Comparison of ENCODE assay signal across 28 cellular contexts in genomic region chr7:53420550-53420949, GRCh38.
"Had no signal": no experiment of that assay in that cellular context is flagged by ENCODE, and none has a peak within 500 bp of the region (broad histone marks: within the 10 kb centered on the region; RNA-seq: fewer than 3 reads in every experiment).

No MANE protein-coding gene starts in this region.

- H3K4me3 ChIP-seq: colonic mucosa, coronary artery, dorsolateral prefrontal cortex, esophagus muscularis mucosa, esophagus squamous epithelium, gastrocnemius medialis, gastroesophageal sphincter, heart left ventricle, heart right ventricle had no signal

- H3K4me1 ChIP-seq: colonic mucosa, esophagus muscularis mucosa, esophagus squamous epithelium, foreskin keratinocyte, gastrocnemius medialis, gastroesophageal sphincter, heart left ventricle, heart right ventricle had no signal

- DNase-seq: colonic mucosa; cortex of kidney; dermis blood vessel endothelial cell; dorsolateral prefrontal cortex; effector CD4-positive, alpha-beta T cell; effector CD8-positive, alpha-beta T cell; effector memory CD4-positive, alpha-beta T cell; effector memory CD8-positive, alpha-beta T cell; endodermal cell; erythroblast; esophagus squamous epithelium; foreskin fibroblast; foreskin keratinocyte; foreskin melanocyte; gastrocnemius medialis; glutamatergic neuron; head of caudate nucleus; heart left ventricle; heart right ventricle had no signal

- H3K27ac ChIP-seq: colonic mucosa, coronary artery, dorsolateral prefrontal cortex, epithelial cell of prostate, esophagus muscularis mucosa, esophagus squamous epithelium, foreskin keratinocyte, gastrocnemius medialis, gastroesophageal sphincter, heart left ventricle, heart right ventricle had no signal

- H3K27me3 ChIP-seq: colonic mucosa, dorsolateral prefrontal cortex, esophagus muscularis mucosa, esophagus squamous epithelium, foreskin keratinocyte, gastrocnemius medialis, gastroesophageal sphincter, heart left ventricle, heart right ventricle had no signal

- H3K36me3 ChIP-seq: colonic mucosa, esophagus muscularis mucosa, esophagus squamous epithelium, gastrocnemius medialis, gastroesophageal sphincter, heart left ventricle, heart right ventricle had no signal

- ATAC-seq: effector memory CD8-positive, alpha-beta T cell; esophagus mucosa; foreskin keratinocyte; gastrocnemius medialis; gastroesophageal sphincter; heart left ventricle; heart right ventricle had no signal

- H3K9me3 ChIP-seq: colonic mucosa, esophagus muscularis mucosa, esophagus squamous epithelium, gastrocnemius medialis, gastroesophageal sphincter had no signal

- FAIRE-seq: colon, endometrium, endothelial cell of umbilical vein, frontal cortex had no signal
